Comparison of ENCODE assay signal across 14 cellular contexts in genomic region chr5:180096616-180097015, GRCh38. TPM values are rescaled to one million over a fixed set of nuclear protein-coding genes. Genes with fewer than 3 reads are reported as not detected.
DNase-seq lines count a peak whose midpoint lies in the region; ATAC-seq and TF ChIP-seq lines count a peak whose summit lies in the region.
"Had no signal": no experiment of that assay in that cellular context is flagged by ENCODE, and none has a peak within 500 bp of the region (broad histone marks: within the 10 kb centered on the region; RNA-seq: fewer than 3 reads in every experiment).

No MANE protein-coding gene starts in this region.

- no peak overlapping the region for H3K9ac ChIP-seq in endodermal cell (ENCODE audit: extremely low read depth, low read length, poor library complexity, severe bottlenecking)
- H3K9ac ChIP-seq: GM23248 had no signal

- peak; percentile 49 for DNase-seq in natural killer cell treated with Interleukin-12 subunit alpha and Interleukin-12 subunit beta and Interleukin-15 and Interleukin-18, amount 100 ng/mL, for 72 hours (ENCODE audit: low spot score)
- DNase-seq in natural killer cell, result no peak
- DNase-seq in endodermal cell, result peak; percentile 29
- DNase-seq in sciatic nerve (ENCODE audit: low spot score), result peak; percentile 39
- no peak for DNase-seq in brain microvascular endothelial cell
- DNase-seq in dermis blood vessel endothelial cell, result no peak
- DNase-seq: BE2C; CD4-positive, alpha-beta memory T cell; DMS79; GM23248 had no signal

- no peaks in the 10 kb centered on the region for H3K4me1 ChIP-seq in endodermal cell (ENCODE audit: control insufficient read depth, insufficient read depth, low read length)
- H3K4me1 ChIP-seq: A549, BE2C had no signal

- H3K9me3 ChIP-seq in endodermal cell (ENCODE audit: control insufficient read depth, low read length), result no peaks in the 10 kb centered on the region
- H3K9me3 ChIP-seq: A549, BE2C had no signal

- in situ Hi-C loops in brain microvascular endothelial cell (cut with HindIII; ENCODE audit: low pct_ligation_motif_present, low sequenced_read_pairs), result no loop called here

- H3K36me3 Mint-ChIP-seq in natural killer cell treated with Interleukin-12 subunit alpha and Interleukin-12 subunit beta and Interleukin-15 and Interleukin-18, amount 100 ng/mL, for 72 hours, result peaks cover 4% of the 10 kb centered on the region
- H3K36me3 Mint-ChIP-seq in natural killer cell (no peaks in the 10 kb centered on the region), endodermal cell (ENCODE audit: low read depth) (no peaks in the 10 kb centered on the region)
- H3K36me3 Mint-ChIP-seq: CD4-positive, alpha-beta memory T cell had no signal

- ATAC-seq in natural killer cell treated with Interleukin-12 subunit alpha and Interleukin-12 subunit beta and Interleukin-15 and Interleukin-18, amount 100 ng/mL, for 72 hours, result no peak
- ATAC-seq in natural killer cell (no peak), sciatic nerve (no peak)
- ATAC-seq: GM12878 had no signal

- H3K27ac Mint-ChIP-seq in natural killer cell treated with Interleukin-12 subunit alpha and Interleukin-12 subunit beta and Interleukin-15 and Interleukin-18, amount 100 ng/mL, for 72 hours, result peak overlapping the region in 1 of 2 donors; percentile 56
- H3K27ac Mint-ChIP-seq in natural killer cell, result no peak overlapping the region
- no peak overlapping the region for H3K27ac Mint-ChIP-seq in endodermal cell

- no peak overlapping the region for H3K27ac ChIP-seq in endodermal cell (ENCODE audit: low read depth, low read length)
- no peak overlapping the region for H3K27ac ChIP-seq in brain microvascular endothelial cell
- H3K27ac ChIP-seq: A549, C4-2B, GM23248, HL-60 had no signal

- H3K4me3 ChIP-seq in endodermal cell (ENCODE audit: low read length) (no peak overlapping the region), brain microvascular endothelial cell (ENCODE audit: low read depth, low read length) (no peak overlapping the region)
- H3K4me3 ChIP-seq: A549, GM12878, GM23248 had no signal

- no peaks in the 10 kb centered on the region for H3K9me3 Mint-ChIP-seq in natural killer cell treated with Interleukin-12 subunit alpha and Interleukin-12 subunit beta and Interleukin-15 and Interleukin-18, amount 100 ng/mL, for 72 hours
- no peaks in the 10 kb centered on the region for H3K9me3 Mint-ChIP-seq in natural killer cell
- H3K9me3 Mint-ChIP-seq in endodermal cell, result no peaks in the 10 kb centered on the region
- H3K9me3 Mint-ChIP-seq: CD4-positive, alpha-beta memory T cell had no signal

- H3K27me3 Mint-ChIP-seq in natural killer cell treated with Interleukin-12 subunit alpha and Interleukin-12 subunit beta and Interleukin-15 and Interleukin-18, amount 100 ng/mL, for 72 hours, result peaks cover 16 to 27% of the 10 kb centered on the region in 2 donors
- peaks cover 25 to 31% of the 10 kb centered on the region in 2 donors for H3K27me3 Mint-ChIP-seq in natural killer cell (ENCODE audit: low read depth in 2 of 2)
- H3K27me3 Mint-ChIP-seq in endodermal cell (ENCODE audit: insufficient read depth), result peaks cover 7% of the 10 kb centered on the region

- peaks cover 0 to 6% of the 10 kb centered on the region in 2 donors for H3K4me1 Mint-ChIP-seq in natural killer cell treated with Interleukin-12 subunit alpha and Interleukin-12 subunit beta and Interleukin-15 and Interleukin-18, amount 100 ng/mL, for 72 hours (ENCODE audit: low read depth in 2 of 2)
- H3K4me1 Mint-ChIP-seq in natural killer cell, result no peaks in the 10 kb centered on the region
- H3K4me1 Mint-ChIP-seq in endodermal cell, result no peaks in the 10 kb centered on the region

- no peak for TF ChIP-seq CTCF in natural killer cell (IDR thresholded peaks at IDR 0.05)
- TF ChIP-seq CTCF in endodermal cell (conservative IDR thresholded peaks at IDR 0.05), result no peak
- TF ChIP-seq CTCF in brain microvascular endothelial cell (IDR thresholded peaks at IDR 0.05; ENCODE audit: low read depth, low read length, missing control alignments), result no peak

- H3K27me3 ChIP-seq in endodermal cell (ENCODE audit: control insufficient read depth, insufficient read depth, low read length, poor library complexity, severe bottlenecking), result no peaks in the 10 kb centered on the region
- H3K27me3 ChIP-seq in brain microvascular endothelial cell (replicated peaks), result no peaks in the 10 kb centered on the region
- H3K27me3 ChIP-seq: BE2C had no signal

- 87 to 95% methylated on average over 4 to 10 of the region's 10 CpGs for WGBS in endodermal cell (ENCODE audit: insufficient coverage in 1 of 2, insufficient read length in 1 of 2), 2 experiments

- intact Hi-C loops in natural killer cell (cut with micrococcal nuclease), result no loop called here
- intact Hi-C loops in sciatic nerve (cut with DNase I), result no loop called here

- no peak overlapping the region for H3K4me3 Mint-ChIP-seq in natural killer cell treated with Interleukin-12 subunit alpha and Interleukin-12 subunit beta and Interleukin-15 and Interleukin-18, amount 100 ng/mL, for 72 hours
- H3K4me3 Mint-ChIP-seq in natural killer cell, result no peak overlapping the region
- H3K4me3 Mint-ChIP-seq in endodermal cell, result no peak overlapping the region
- H3K4me3 Mint-ChIP-seq: CD4-positive, alpha-beta memory T cell had no signal

- H3K36me3 ChIP-seq in endodermal cell (ENCODE audit: control insufficient read depth, insufficient read depth, low read length) (no peaks in the 10 kb centered on the region), brain microvascular endothelial cell (replicated peaks) (no peaks in the 10 kb centered on the region)
- H3K36me3 ChIP-seq: BE2C had no signal

RNA-seq across cellular contexts. Expression of gene RNF130, which starts 25.1 kb away (rescaled TPM):
- total RNA-seq in natural killer cell treated with Interleukin-12 subunit alpha and Interleukin-12 subunit beta and Interleukin-15 and Interleukin-18, amount 100 ng/mL, for 72 hours, result 10 to 100 TPM; 12.4 to 17.0 TPM
- total RNA-seq in natural killer cell (10 to 100 TPM; 24.4 to 35.0 (median 25.5) TPM), endodermal cell (10 to 100 TPM; 64.7 to 74.4 TPM), sciatic nerve (118 TPM), dermis blood vessel endothelial cell (61.6 and 69.4 TPM in 2 replicates)
- 120 TPM for polyA plus RNA-seq in endodermal cell (2013, experiment 1 of 2)
- polyA plus RNA-seq in endodermal cell (2013, experiment 2 of 2), result 106 TPM

Comparison
In these comparisons a context has a peak if more than half of its experiments do, and no peak if none do; other contexts are left out.
1. DNase-seq: peak in natural killer cell treated with Interleukin-12 subunit alpha and Interleukin-12 subunit beta and Interleukin-15 and Interleukin-18, amount 100 ng/mL, for 72 hours (single experiment), endodermal cell (single experiment) and sciatic nerve (single experiment); none in natural killer cell (single experiment), brain microvascular endothelial cell (single experiment) and dermis blood vessel endothelial cell (single experiment).